8 cellular contexts compared by ENCODE assay signal in genomic region chr4:137733174-137734141, GRCh38.
DNase-seq lines count a peak whose midpoint lies in the region; ATAC-seq and TF ChIP-seq lines count a peak whose summit lies in the region.
"Not testable (repeated sequence)": the region's sequence is repeated elsewhere in the genome, so short reads cannot be mapped to it uniquely, and the experiment has no call there.

No MANE protein-coding gene starts in this region.

- H3K36me3 ChIP-seq in NT2/D1 (ENCODE audit: insufficient read depth, insufficient read length, low read length); adipocyte (ENCODE audit: control insufficient read depth, insufficient read depth, low read length, severe bottlenecking): not testable (repeated sequence)

- in situ Hi-C loops in GM13977 (cut with MboI; ENCODE audit: low pct_unique_long_range_greater_than_20kb, low sequenced_read_pairs, unreplicated experiment): not testable (repeated sequence)

- peak; percentile 82 for ATAC-seq in foreskin keratinocyte

- not testable (repeated sequence) for H3K27ac Mint-ChIP-seq in nephron progenitor cell

- H3K36me3 Mint-ChIP-seq in nephron progenitor cell (ENCODE audit: low read depth): peaks cover 32% of the 10 kb centered on the region

- H3K9me3 Mint-ChIP-seq in nephron progenitor cell: peaks cover 42% of the 10 kb centered on the region

- H3K4me3 Mint-ChIP-seq in nephron progenitor cell: peak overlapping the region; percentile 28

- H3K9ac ChIP-seq in NT2/D1 (ENCODE audit: insufficient read length, low read depth); adipocyte (ENCODE audit: low read length): not testable (repeated sequence)

- not testable (repeated sequence) for H3K4me3 ChIP-seq in NT2/D1 (ENCODE audit: insufficient read length, low read depth); adipocyte (ENCODE audit: low read length)

- DNase-seq in CMK (ENCODE audit: low read depth) (peak; percentile 11), GM13977 (ENCODE audit: low spot score) (peak; percentile 40), H4 (ENCODE audit: low spot score) (peak; percentile 19), HuH-7 (ENCODE audit: low spot score) (peak; percentile 59), NT2/D1 (ENCODE audit: low read depth, low spot score) (peak; percentile 27), adipocyte (ENCODE audit: low read depth) (peak; percentile 39), foreskin keratinocyte (peak; percentile 33 to 51)
- not testable (repeated sequence) for DNase-seq in nephron progenitor cell

- H3K27ac ChIP-seq in foreskin keratinocyte: not testable (repeated sequence)

- not testable (repeated sequence) for H3K27me3 ChIP-seq in NT2/D1 (ENCODE audit: insufficient read depth, insufficient read length); adipocyte (replicated peaks; ENCODE audit: control insufficient read depth, insufficient read depth, low read length); foreskin keratinocyte

- not testable (repeated sequence) for H3K27me3 Mint-ChIP-seq in nephron progenitor cell (ENCODE audit: low read depth, poor library complexity)

- TF ChIP-seq CTCF in GM13977 (IDR thresholded peaks at IDR 0.05; ENCODE audit: extremely low read depth, insufficient read depth, missing control alignments): peak; percentile 58
- TF ChIP-seq CTCF in foreskin keratinocyte (conservative IDR thresholded peaks at IDR 0.05): peak; percentile 78
- not testable (repeated sequence) for TF ChIP-seq CTCF in nephron progenitor cell (IDR thresholded peaks at IDR 0.05)

- H3K4me1 Mint-ChIP-seq in nephron progenitor cell: not testable (repeated sequence)

- not testable (repeated sequence) for H3K9me3 ChIP-seq in NT2/D1 (ENCODE audit: insufficient read depth, low read length); adipocyte (ENCODE audit: control insufficient read depth, low read length)

- not testable (repeated sequence) for H3K4me1 ChIP-seq in NT2/D1 (ENCODE audit: insufficient read depth, insufficient read length); foreskin keratinocyte
- peaks cover 14% of the 10 kb centered on the region for H3K4me1 ChIP-seq in adipocyte (ENCODE audit: control insufficient read depth, insufficient read depth, low read length)
